8 cellular contexts compared by ENCODE assay signal in genomic region chr1:7470904-7471638, GRCh38.
A peak's percentile ranks its signal among the peaks of the same experiment; 100 is the strongest.
DNase-seq lines count a peak whose midpoint lies in the region; ATAC-seq and TF ChIP-seq lines count a peak whose summit lies in the region.

No MANE protein-coding gene starts in this region.

- DNase-seq in GM06990 (ENCODE audit: extremely low read depth, insufficient read length) (peak; percentile 57), RWPE2 (ENCODE audit: low spot score) (peak; percentile 96), fibroblast of villous mesenchyme (ENCODE audit: low read depth) (peak; percentile 97), sciatic nerve (ENCODE audit: low spot score) (peak; percentile 85), mesenteric fat pad (ENCODE audit: low spot score) (no peak), T-helper 1 cell (no peak)

- H3K9me3 ChIP-seq in RWPE2 (ENCODE audit: severe bottlenecking), result no peaks in the 10 kb centered on the region

- H3K27ac ChIP-seq in RWPE2 (ENCODE audit: poor library complexity, severe bottlenecking), result peak overlapping the region; percentile 61

- H3K36me3 ChIP-seq in GM06990 (ENCODE audit: control insufficient read depth, insufficient read depth, low read length) (no peaks in the 10 kb centered on the region), RWPE2 (ENCODE audit: low read depth) (no peaks in the 10 kb centered on the region)

- H3K4me1 ChIP-seq in RWPE2 (ENCODE audit: insufficient read depth, poor library complexity, severe bottlenecking), result peaks cover 26% of the 10 kb centered on the region

- intact Hi-C loops in sciatic nerve (cut with DNase I), result no loop called here

- TF ChIP-seq POLR2A in GM18505 (IDR thresholded peaks at IDR 0.05; ENCODE audit: borderline replicate concordance, extremely low read depth, insufficient read depth, insufficient read length), result no peak

- TF ChIP-seq CTCF in GM06990 (IDR thresholded peaks at IDR 0.05; ENCODE audit: insufficient read depth, low read length, poor library complexity, severe bottlenecking), result no peak
- no peak for TF ChIP-seq CTCF in RWPE2 (IDR thresholded peaks at IDR 0.05; ENCODE audit: poor library complexity, severe bottlenecking)
- no peak for TF ChIP-seq CTCF in fibroblast of villous mesenchyme (IDR thresholded peaks at IDR 0.05; ENCODE audit: insufficient read depth, low read depth, low read length)

- ATAC-seq in RWPE2 (ENCODE audit: low read depth) (peak; percentile 94), sciatic nerve (peak; percentile 78), GM21423 (IDR thresholded peaks at IDR 0.05; ENCODE audit: unreplicated experiment) (no peak), GM18505 (IDR thresholded peaks at IDR 0.05; ENCODE audit: unreplicated experiment) (no peak)

- H3K4me3 ChIP-seq in GM06990 (replicated peaks; ENCODE audit: low read depth, low read length) (no peak overlapping the region), RWPE2 (ENCODE audit: severe bottlenecking) (no peak overlapping the region), fibroblast of villous mesenchyme (ENCODE audit: low read depth, low read length) (no peak overlapping the region)

- H3K27me3 ChIP-seq in GM06990 (replicated peaks; ENCODE audit: control insufficient read depth, insufficient read depth, low read length) (no peaks in the 10 kb centered on the region; the same call in 1 of the 2 replicates), RWPE2 (ENCODE audit: insufficient read depth, poor library complexity, severe bottlenecking) (no peaks in the 10 kb centered on the region)

Comparison
In these comparisons a context has a peak if more than half of its experiments do, and no peak if none do; other contexts are left out.
1. DNase-seq: peak in GM06990 (single experiment), RWPE2 (single experiment), fibroblast of villous mesenchyme (single experiment) and sciatic nerve (single experiment); none in mesenteric fat pad (single experiment) and T-helper 1 cell (0 of 5).
2. ATAC-seq: peak in RWPE2 (single experiment) and sciatic nerve (single experiment); none in GM21423 (single experiment) and GM18505 (single experiment).